25 cellular contexts compared by ENCODE assay signal in the genomic region with DNA sequence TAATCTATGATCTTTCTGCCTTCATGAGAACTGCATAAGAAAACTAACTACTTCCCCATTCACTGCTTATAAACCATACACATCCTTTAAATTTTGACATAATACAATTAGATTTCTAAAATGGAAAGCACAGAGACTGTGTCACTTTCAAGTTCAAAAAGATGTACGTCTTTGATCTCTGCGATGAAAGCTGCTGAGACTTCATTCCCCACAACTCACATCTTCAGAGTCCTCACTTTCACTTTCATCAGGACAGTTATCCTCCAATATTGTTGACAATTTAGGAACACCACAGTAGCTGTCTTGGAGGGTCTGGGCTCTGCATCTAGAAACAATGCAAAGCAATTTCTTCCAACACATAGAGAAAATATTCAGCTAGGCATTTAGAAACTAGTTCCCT. TPM values are rescaled to one million over a fixed set of nuclear protein-coding genes. Genes with fewer than 3 reads are reported as not detected.
DNase-seq lines count a peak whose midpoint lies in the region; ATAC-seq and TF ChIP-seq lines count a peak whose summit lies in the region.
"Had no signal": no experiment of that assay in that cellular context is flagged by ENCODE, and none has a peak within 500 bp of the region (broad histone marks: within the 10 kb centered on the region; RNA-seq: fewer than 3 reads in every experiment).

No MANE protein-coding gene starts in this region.

- intact Hi-C loops in PC-9 (cut with micrococcal nuclease; ENCODE audit: unreplicated experiment): no loop called here

- H3K9me2 ChIP-seq in PC-9 (ENCODE audit: insufficient read depth) (no peaks in the 10 kb centered on the region), hepatocyte (replicated peaks; ENCODE audit: insufficient read depth) (no peaks in the 10 kb centered on the region)

- peak overlapping the region; percentile 7 for H3K27ac Mint-ChIP-seq in stimulated activated naive CD8-positive, alpha-beta T cell treated with anti-CD3 and anti-CD28 coated beads, Interleukin-15, Interleukin-2, amounts not matched to agents 100 ng/mL and 50 ng/mL, for 24 hours
- H3K27ac Mint-ChIP-seq in stimulated activated naive CD8-positive, alpha-beta T cell treated with anti-CD3 and anti-CD28 coated beads, Interleukin-15, amount 100 ng/mL, for 72 hours: peak overlapping the region in 1 of 2 donors; percentile 79
- H3K27ac Mint-ChIP-seq: stimulated activated memory B cell treated with anti-CD40 and anti-IgM and Interleukin-4, amounts not matched to agents 10 μg/mL and 1 μg/mL and 100 μg/mL, for 72 hours had no signal

- no peaks in the 10 kb centered on the region for H3K27me3 Mint-ChIP-seq in stimulated activated naive CD8-positive, alpha-beta T cell treated with anti-CD3 and anti-CD28 coated beads, Interleukin-15, Interleukin-2, amounts not matched to agents 100 ng/mL and 50 ng/mL, for 24 hours
- no peaks in the 10 kb centered on the region for H3K27me3 Mint-ChIP-seq in stimulated activated naive CD8-positive, alpha-beta T cell treated with anti-CD3 and anti-CD28 coated beads, Interleukin-15, amount 100 ng/mL, for 72 hours
- H3K27me3 Mint-ChIP-seq: stimulated activated memory B cell treated with anti-CD40 and anti-IgM and Interleukin-4, amounts not matched to agents 10 μg/mL and 1 μg/mL and 100 μg/mL, for 72 hours had no signal

- no peak overlapping the region for H3K27ac ChIP-seq in PC-9
- H3K27ac ChIP-seq in hepatocyte: no peak overlapping the region
- H3K27ac ChIP-seq: brain microvascular endothelial cell, heart left ventricle, prostate gland, thoracic aorta had no signal

- H3K4me3 ChIP-seq in PC-9 (no peak overlapping the region), adipocyte (ENCODE audit: low read length) (peak overlapping the region; percentile 65), hepatocyte (no peak overlapping the region)
- H3K4me3 ChIP-seq: HAP-1, heart left ventricle, prostate gland, thoracic aorta had no signal

- TF ChIP-seq CTCF in PC-9 (conservative IDR thresholded peaks at IDR 0.05) (no peak), hepatocyte (IDR thresholded peaks at IDR 0.05; ENCODE audit: poor library complexity) (no peak)

- 86% methylated on average over 2 of the region's 2 CpGs for WGBS in hepatocyte (ENCODE audit: low lambda C conversion rate, missing lambda C conversion rate)

- H3K9me3 Mint-ChIP-seq in stimulated activated naive CD8-positive, alpha-beta T cell treated with anti-CD3 and anti-CD28 coated beads, Interleukin-15, Interleukin-2, amounts not matched to agents 100 ng/mL and 50 ng/mL, for 24 hours: no peaks in the 10 kb centered on the region
- H3K9me3 Mint-ChIP-seq in stimulated activated naive CD8-positive, alpha-beta T cell treated with anti-CD3 and anti-CD28 coated beads, Interleukin-15, amount 100 ng/mL, for 72 hours: no peaks in the 10 kb centered on the region
- H3K9me3 Mint-ChIP-seq: stimulated activated memory B cell treated with anti-CD40 and anti-IgM and Interleukin-4, amounts not matched to agents 10 μg/mL and 1 μg/mL and 100 μg/mL, for 72 hours had no signal

- H3K4me1 ChIP-seq in PC-9 (replicated peaks; ENCODE audit: insufficient read depth) (0 out of 2 replicates have a peak, but pooled peaks cover 7% of the 10 kb centered on the region), adipocyte (ENCODE audit: control insufficient read depth, insufficient read depth, low read length) (no peaks in the 10 kb centered on the region), hepatocyte (ENCODE audit: insufficient read depth) (no peaks in the 10 kb centered on the region)
- H3K4me1 ChIP-seq: heart left ventricle, prostate gland had no signal

- H3K4me2 ChIP-seq in PC-9 (peak overlapping the region; percentile 19; the same call in 1 of the 2 replicates), hepatocyte (no peak overlapping the region)

- no peaks in the 10 kb centered on the region for H3K79me2 ChIP-seq in PC-9 (ENCODE audit: low read depth)
- H3K79me2 ChIP-seq in hepatocyte: no peaks in the 10 kb centered on the region

- peaks cover 7% of the 10 kb centered on the region for H3K4me1 Mint-ChIP-seq in stimulated activated naive CD8-positive, alpha-beta T cell treated with anti-CD3 and anti-CD28 coated beads, Interleukin-15, Interleukin-2, amounts not matched to agents 100 ng/mL and 50 ng/mL, for 24 hours (ENCODE audit: low read depth)
- peaks cover 10% of the 10 kb centered on the region for H3K4me1 Mint-ChIP-seq in stimulated activated naive CD8-positive, alpha-beta T cell treated with anti-CD3 and anti-CD28 coated beads, Interleukin-15, amount 100 ng/mL, for 72 hours
- H3K4me1 Mint-ChIP-seq: neural crest cell; stimulated activated memory B cell treated with anti-CD40 and anti-IgM and Interleukin-4, amounts not matched to agents 10 μg/mL and 1 μg/mL and 100 μg/mL, for 72 hours had no signal

- no peaks in the 10 kb centered on the region for H3K36me3 ChIP-seq in PC-9 (ENCODE audit: low read depth)
- no peaks in the 10 kb centered on the region for H3K36me3 ChIP-seq in adipocyte (ENCODE audit: control insufficient read depth, insufficient read depth, low read length, severe bottlenecking)
- H3K36me3 ChIP-seq in hepatocyte (replicated peaks; ENCODE audit: insufficient read depth, low read depth): no peaks in the 10 kb centered on the region
- H3K36me3 ChIP-seq: brain microvascular endothelial cell, HAP-1, heart left ventricle, prostate gland, thoracic aorta had no signal

- H3K27me3 ChIP-seq in PC-9 (ENCODE audit: insufficient read depth, low read depth) (no peaks in the 10 kb centered on the region), adipocyte (replicated peaks; ENCODE audit: control insufficient read depth, insufficient read depth, low read length) (no peaks in the 10 kb centered on the region), hepatocyte (no peaks in the 10 kb centered on the region)
- H3K27me3 ChIP-seq: brain microvascular endothelial cell, heart left ventricle had no signal

- H4K20me1 ChIP-seq in PC-9 (ENCODE audit: insufficient read depth) (no peaks in the 10 kb centered on the region), hepatocyte (ENCODE audit: insufficient read depth, poor library complexity, severe bottlenecking) (no peaks in the 10 kb centered on the region)

- CTCF ChIA-PET in PC-9 (lab: Charles Lee): no interaction called here

- peak overlapping the region; percentile 23; the same call in 1 of the 2 replicates for H2AFZ ChIP-seq in PC-9
- no peak overlapping the region for H2AFZ ChIP-seq in hepatocyte

- POLR2A ChIA-PET in PC-9 (lab: Charles Lee; ENCODE audit: unreplicated experiment): no interaction called here

- ATAC-seq in stimulated activated naive CD8-positive, alpha-beta T cell treated with anti-CD3 and anti-CD28 coated beads, Interleukin-15, amount 100 ng/mL, for 72 hours: no peak
- ATAC-seq: heart left ventricle; stimulated activated memory B cell treated with anti-CD40 and anti-IgM and Interleukin-4, amounts not matched to agents 10 μg/mL and 1 μg/mL and 100 μg/mL, for 72 hours had no signal

- no peaks in the 10 kb centered on the region for H3K36me3 Mint-ChIP-seq in stimulated activated naive CD8-positive, alpha-beta T cell treated with anti-CD3 and anti-CD28 coated beads, Interleukin-15, Interleukin-2, amounts not matched to agents 100 ng/mL and 50 ng/mL, for 24 hours (ENCODE audit: low read depth)
- H3K36me3 Mint-ChIP-seq: stimulated activated memory B cell treated with anti-CD40 and anti-IgM and Interleukin-4, amounts not matched to agents 10 μg/mL and 1 μg/mL and 100 μg/mL, for 72 hours had no signal

- H3F3A ChIP-seq in PC-9 (ENCODE audit: insufficient read depth, low read depth): no peaks in the 10 kb centered on the region

- no TSS peak for BruUV-seq in PC-9 (replicated peaks; lab: Mats Ljungman, UMichigan)

- no peak for DNase-seq in stimulated activated naive CD8-positive, alpha-beta T cell treated with anti-CD3 and anti-CD28 coated beads, Interleukin-15, amount 100 ng/mL, for 72 hours
- DNase-seq in PC-9: no peak
- DNase-seq in adipocyte (ENCODE audit: low read depth): no peak
- no peak for DNase-seq in hepatocyte (ENCODE audit: low spot score)
- DNase-seq in NCI-H2081 treated with DMSO at 0.1 percent for 48 hours (lab: John Stamatoyannopoulos, UW): no peak
- DNase-seq in COLO668 (lab: John Stamatoyannopoulos, UW; ENCODE audit: unreplicated experiment): no peak
- DNase-seq: activated CD4-positive, alpha-beta T cell treated with anti-CD3 and anti-CD28 coated beads for 1 hour; activated naive CD4-positive, alpha-beta T cell treated with anti-CD3 and anti-CD28 coated beads, Interleukin-2, amount 50 U/mL, for 16 hours; brain microvascular endothelial cell; COR-L47; cortex of kidney; DMS79 treated with DMSO at 0.1 percent for 48 hours; heart left ventricle; KG1; NCI-H1092; NCI-H1930; NCI-H345; T-helper 9 cell had no signal

- peak overlapping the region; percentile 15 for H3K4me3 Mint-ChIP-seq in stimulated activated naive CD8-positive, alpha-beta T cell treated with anti-CD3 and anti-CD28 coated beads, Interleukin-15, Interleukin-2, amounts not matched to agents 100 ng/mL and 50 ng/mL, for 24 hours
- H3K4me3 Mint-ChIP-seq in stimulated activated naive CD8-positive, alpha-beta T cell treated with anti-CD3 and anti-CD28 coated beads, Interleukin-15, amount 100 ng/mL, for 72 hours: peak overlapping the region in 1 of 2 donors; percentile 24
- H3K4me3 Mint-ChIP-seq: neural crest cell; stimulated activated memory B cell treated with anti-CD40 and anti-IgM and Interleukin-4, amounts not matched to agents 10 μg/mL and 1 μg/mL and 100 μg/mL, for 72 hours had no signal

- H3K9me3 ChIP-seq in PC-9 (ENCODE audit: insufficient read depth, low read depth) (no peaks in the 10 kb centered on the region), adipocyte (ENCODE audit: control insufficient read depth, low read length) (no peaks in the 10 kb centered on the region), hepatocyte (ENCODE audit: low read depth) (no peaks in the 10 kb centered on the region)
- H3K9me3 ChIP-seq: HAP-1, prostate gland, thoracic aorta had no signal

- H3K9ac ChIP-seq in adipocyte (ENCODE audit: low read length): no peak overlapping the region

RNA-seq across cellular contexts. Expression of a gene that starts 47.9 kb away (rescaled TPM):
- total RNA-seq in PC-9 (2021) (not detected in 2 replicates), hepatocyte (0.07 TPM in 1 of 2 replicates, not detected in the other)
- polyA plus RNA-seq in hepatocyte: not detected in 2 replicates
- total RNA-seq: heart left ventricle, neural crest cell, SK-MEL-5, thoracic aorta had no signal
- polyA plus RNA-seq: heart left ventricle had no signal
